Comparison of ENCODE assay signal across 1 cellular context in genomic region chr5:160370713-160371034, GRCh38.
A peak's percentile ranks its signal among the peaks of the same experiment; 100 is the strongest.
TF ChIP-seq lines count a peak whose summit lies in the region.

No MANE protein-coding gene starts in this region.

TF ChIP-seq in endothelial cell of umbilical vein, 7 proteins besides CTCF, POLR2A, EP300 and RAD21 (continued from another document):
- TF ChIP-seq POLR2AphosphoS5 (IDR thresholded peaks at IDR 0.05; ENCODE audit: insufficient read depth, low read depth, low read length) (no peak), MYC (IDR thresholded peaks at IDR 0.05; ENCODE audit: low read depth, low read length) (no peak), JUN (IDR thresholded peaks at IDR 0.05; ENCODE audit: borderline replicate concordance, insufficient read depth, insufficient read length, low read depth) (no peak), EZH2 (IDR thresholded peaks at IDR 0.05; ENCODE audit: borderline replicate concordance, low read depth, low read length, severe bottlenecking) (peak; percentile 59), MAX (IDR thresholded peaks at IDR 0.05; ENCODE audit: insufficient read depth, insufficient read length) (no peak), FOS (IDR thresholded peaks at IDR 0.05; ENCODE audit: borderline replicate concordance, insufficient read depth, low read length) (no peak)
